35 cellular contexts compared by ENCODE assay signal in the genomic region with DNA sequence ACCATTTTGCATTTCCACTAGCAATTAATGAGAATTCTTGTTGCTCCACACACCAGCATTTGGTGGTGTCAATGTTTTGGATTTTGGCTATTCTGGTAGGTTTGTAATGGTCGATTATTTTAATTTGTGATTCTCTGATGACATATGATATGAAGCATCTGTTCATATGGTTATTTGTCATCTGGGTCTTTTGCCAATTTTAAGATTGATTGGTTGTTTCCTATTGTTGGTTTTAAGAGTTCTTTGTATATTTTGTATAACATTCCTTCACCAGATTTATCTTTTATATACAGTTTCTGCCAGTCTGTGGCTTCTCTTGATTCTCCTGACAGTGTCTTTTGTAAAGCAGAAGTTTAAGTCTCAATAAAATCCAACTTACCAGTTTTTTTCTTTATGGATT.
"Had no signal": no experiment of that assay in that cellular context is flagged by ENCODE, and none has a peak within 500 bp of the region (broad histone marks: within the 10 kb centered on the region; RNA-seq: fewer than 3 reads in every experiment).

No MANE protein-coding gene starts in this region.

- ATAC-seq: activated CD4-positive, alpha-beta T cell treated with anti-CD3 and anti-CD28 coated beads for 36 hours; activated CD4-positive, CD25-positive, alpha-beta regulatory T cell treated with anti-CD3 and anti-CD28 coated beads, Interleukin-2, amount 50 U/mL, for 24 hours; activated naive CD8-positive, alpha-beta T cell treated with anti-CD3 and anti-CD28 coated beads, Interleukin-2, amount 50 U/mL, for 24 hours; activated T-cell treated with anti-CD3 and anti-CD28 coated beads, Interleukin-2, amount 50 U/mL, for 4 hours; PC-3; WTC11 had no signal

- H3K27me3 ChIP-seq: brain microvascular endothelial cell, MG63, Peyer's patch, SJSA1 had no signal

- H3K4me3 ChIP-seq: MG63, Peyer's patch, SJSA1 had no signal

- DNase-seq: activated CD4-positive, alpha-beta memory T cell treated with anti-CD3 and anti-CD28 coated beads for 36 hours; activated CD4-positive, alpha-beta T cell treated with anti-CD3 and anti-CD28 coated beads for 36 hours; activated CD4-positive, alpha-beta T cell treated with anti-CD3 and anti-CD28 coated beads, Interleukin-2, amount 10 ng/mL, durations not matched to agents 7 days and 5 days; activated CD8-positive, alpha-beta memory T cell treated with anti-CD3 and anti-CD28 coated beads, Interleukin-2, amount 50 U/mL, for 4 hours; activated gamma-delta T cell treated with Interleukin-2 at 50 U/mL for 16 hours; activated naive CD4-positive, alpha-beta T cell treated with anti-CD3 and anti-CD28 coated beads, Interleukin-2, amount 10 ng/mL, durations not matched to agents 7 days and 5 days; activated naive CD8-positive, alpha-beta T cell treated with anti-CD3 and anti-CD28 coated beads, Interleukin-2, amount 50 U/mL, for 24 hours; activated T-cell treated with anti-CD3 and anti-CD28 coated beads for 4 hours; activated T-cell treated with anti-CD3 and anti-CD28 coated beads, Interleukin-2, amount 50 U/mL, for 4 hours; anterior cingulate cortex; brain microvascular endothelial cell; central memory CD4-positive, alpha-beta T cell; Karpas-422; KBM-7; MG63; NCI-H1048; NCI-H1105 treated with DMSO at 0.1 percent for 48 hours; NCI-H1436; NCI-H1694; NCI-H1930; NCI-H2081 treated with DMSO at 0.1 percent for 48 hours; NCI-H226; NCI-H446 treated with DMSO at 0.1 percent for 48 hours; NCI-H524; NCI-H69; NCI-H82; NK-92 treated with Interleukin-12 subunit alpha and Interleukin-12 subunit beta, amount 100 ng/mL, for 24 hours; PC-3; Peyer's patch; RPMI8226; SHP77 treated with DMSO at 0.1 percent for 48 hours; SK-N-SH had no signal

- H3K36me3 ChIP-seq: brain microvascular endothelial cell, Peyer's patch had no signal

- H3K4me1 ChIP-seq: Peyer's patch, SJSA1 had no signal

- H3K9ac ChIP-seq: SK-N-SH had no signal

- H3K27ac ChIP-seq: brain microvascular endothelial cell, Peyer's patch, SJSA1 had no signal

- H3K9me3 ChIP-seq: MG63, Peyer's patch, SJSA1, SK-N-SH had no signal

- H3K4me2 ChIP-seq: SK-N-SH had no signal
